In genomic region chr4:48126621-48127020, GRCh38 we compare ENCODE assay signal across 19 cellular contexts. TPM values are rescaled to one million over a fixed set of nuclear protein-coding genes. Genes with fewer than 3 reads are reported as not detected.
A peak's percentile ranks its signal among the peaks of the same experiment; 100 is the strongest.
DNase-seq lines count a peak whose midpoint lies in the region; ATAC-seq, FAIRE-seq and TF ChIP-seq lines count a peak whose summit lies in the region.
"Had no signal": no experiment of that assay in that cellular context is flagged by ENCODE, and none has a peak within 500 bp of the region (broad histone marks: within the 10 kb centered on the region; RNA-seq: fewer than 3 reads in every experiment).

No MANE protein-coding gene starts in this region.

- peaks cover 19% of the 10 kb centered on the region for H3K36me3 Mint-ChIP-seq in activated naive CD4-positive, alpha-beta T cell treated with anti-CD3 and anti-CD28 coated beads for 36 hours (ENCODE audit: low read depth)
- peaks cover 29% of the 10 kb centered on the region for H3K36me3 Mint-ChIP-seq in stimulated activated effector memory CD8-positive, alpha-beta T cell treated with anti-CD3 and anti-CD28 coated beads, Interleukin-12 subunit alpha, Interleukin-12 subunit beta, amount 100 ng/mL, for 72 hours

- H2AFZ ChIP-seq in PC-9 (no peak overlapping the region), K562 (ENCODE audit: low read depth, low read length) (no peak overlapping the region)

- 0% methylated on average over 1 of the region's 1 CpG for WGBS in K562 (ENCODE audit: insufficient coverage, low coverage, missing lambda C conversion rate)

- H3K4me2 ChIP-seq in PC-9 (peak overlapping the region; percentile 71), K562 (ENCODE audit: insufficient read depth, low read length) (no peak overlapping the region)

- H3K4me3 ChIP-seq in PC-9 (no peak overlapping the region), K562 (no peak overlapping the region)
- H3K4me3 ChIP-seq: left lung, testis had no signal

- H3K9me3 ChIP-seq in PC-9 (ENCODE audit: insufficient read depth, low read depth): no peaks in the 10 kb centered on the region
- H3K9me3 ChIP-seq in K562 (replicated peaks; ENCODE audit: control insufficient read depth, insufficient read depth, low read depth, low read length): no peaks in the 10 kb centered on the region
- H3K9me3 ChIP-seq: left lung, testis had no signal

- no peak for TF ChIP-seq POLR2A in K562 (conservative IDR thresholded peaks at IDR 0.05)

- TF ChIP-seq EP300 in K562 (IDR thresholded peaks at IDR 0.05; ENCODE audit: low read length): peak; percentile 90

- H3K9me2 ChIP-seq in PC-9 (ENCODE audit: insufficient read depth): no peaks in the 10 kb centered on the region; the same call in 1 of the 2 replicates

- no peaks in the 10 kb centered on the region for H3K9me3 Mint-ChIP-seq in activated naive CD4-positive, alpha-beta T cell treated with anti-CD3 and anti-CD28 coated beads for 36 hours
- no peaks in the 10 kb centered on the region for H3K9me3 Mint-ChIP-seq in stimulated activated effector memory CD8-positive, alpha-beta T cell treated with anti-CD3 and anti-CD28 coated beads, Interleukin-12 subunit alpha, Interleukin-12 subunit beta, amount 100 ng/mL, for 72 hours

- POLR2A ChIA-PET in PC-9 (lab: Charles Lee; ENCODE audit: unreplicated experiment): no interaction called here
- POLR2A ChIA-PET in K562 (lab: Yijun Ruan, JAX): interaction anchor here (0.6 to 0.8 kb wide), 2 partner anchors 383 to 415 kb away, joined by 4 read pairs; no protein-coding TSS in a partner anchor

- in situ Hi-C loops in K562 (cut with MboI): loop anchor here (5.0 kb wide), 1 partner anchor 416 kb away; no protein-coding TSS in a partner anchor

- peaks cover 50% of the 10 kb centered on the region for H3K4me1 ChIP-seq in PC-9 (replicated peaks; ENCODE audit: insufficient read depth)
- peaks cover 6 to 38% of the 10 kb centered on the region in 2 experiments; a peak in 4 of 5 replicates for H3K4me1 ChIP-seq in K562 (replicated peaks in 1 of 2; ENCODE audit: control insufficient read depth in 2 of 2, insufficient read depth in 2 of 2, low read length in 2 of 2)
- H3K4me1 ChIP-seq: testis had no signal

- BruUV-seq in PC-9 (replicated peaks; lab: Mats Ljungman, UMichigan) (no TSS peak), K562 (replicated peaks; lab: Mats Ljungman, UMichigan) (no TSS peak)

- TF ChIP-seq RAD21 in K562 (CRISPR knock-in tag; conservative IDR thresholded peaks at IDR 0.05 in 1 of 2, IDR thresholded peaks at IDR 0.05 in 1 of 2): no peak

- H3K9me1 ChIP-seq in K562 (ENCODE audit: control insufficient read depth, insufficient read depth, low read length): no peaks in the 10 kb centered on the region

- intact Hi-C loops in activated naive CD4-positive, alpha-beta T cell treated with anti-CD3 and anti-CD28 coated beads for 36 hours (cut with micrococcal nuclease): loop anchor here (5.0 kb wide), 4 partner anchors 254 to 836 kb away; no protein-coding TSS in a partner anchor
- intact Hi-C loops in PC-9 (cut with micrococcal nuclease; ENCODE audit: unreplicated experiment): loop anchor here (5.0 to 10.0 kb wide), 4 partner anchors 212 to 836 kb away; partner anchors contain the start of gene NFXL1
- intact Hi-C loops in K562 (cut with micrococcal nuclease): loop anchor here (1.0 to 10.0 kb wide), 6 partner anchors 149 to 836 kb away; partner anchors contain the start of gene SLC10A4

- CTCF ChIA-PET in activated naive CD4-positive, alpha-beta T cell treated with anti-CD3 and anti-CD28 coated beads for 36 hours (lab: Charles Lee): interaction anchor here (0.8 to 10.6 kb wide), 10 partner anchors 9 to 216 kb away, joined by 3 to 162 read pairs (median 6); no protein-coding TSS in a partner anchor
- CTCF ChIA-PET in PC-9 (lab: Charles Lee) (interaction anchor here (0.8 kb wide), 1 partner anchor 216 kb away, joined by 3 read pairs; no protein-coding TSS in a partner anchor), K562 (lab: Yijun Ruan, JAX; ENCODE audit: low intra/inter-chr PET ratio) (interaction anchor here (2.4 kb wide), 1 partner anchor 419 kb away, joined by 17 read pairs; no protein-coding TSS in a partner anchor)

- H4K20me1 ChIP-seq in PC-9 (ENCODE audit: insufficient read depth) (no peaks in the 10 kb centered on the region), K562 (replicated peaks; ENCODE audit: control insufficient read depth, insufficient read depth, low read length) (no peaks in the 10 kb centered on the region)

- no peak overlapping the region for H3K4me3 Mint-ChIP-seq in activated naive CD4-positive, alpha-beta T cell treated with anti-CD3 and anti-CD28 coated beads for 36 hours
- H3K4me3 Mint-ChIP-seq in stimulated activated effector memory CD8-positive, alpha-beta T cell treated with anti-CD3 and anti-CD28 coated beads, Interleukin-12 subunit alpha, Interleukin-12 subunit beta, amount 100 ng/mL, for 72 hours: peak overlapping the region; percentile 64

- H3K36me3 ChIP-seq in PC-9 (ENCODE audit: low read depth): no peaks in the 10 kb centered on the region
- H3K36me3 ChIP-seq in K562 (ENCODE audit: control insufficient read depth, insufficient read depth, low read length): no peaks in the 10 kb centered on the region
- H3K36me3 ChIP-seq: left lung had no signal

- H3K27ac Mint-ChIP-seq in activated naive CD4-positive, alpha-beta T cell treated with anti-CD3 and anti-CD28 coated beads for 36 hours: peak overlapping the region; percentile 99
- peak overlapping the region; percentile 93 for H3K27ac Mint-ChIP-seq in stimulated activated effector memory CD8-positive, alpha-beta T cell treated with anti-CD3 and anti-CD28 coated beads, Interleukin-12 subunit alpha, Interleukin-12 subunit beta, amount 100 ng/mL, for 72 hours

- peak; percentile 80 for ATAC-seq in K562
- no peak for ATAC-seq in stimulated activated effector memory CD8-positive, alpha-beta T cell treated with anti-CD3 and anti-CD28 coated beads, Interleukin-12 subunit alpha, Interleukin-12 subunit beta, amount 100 ng/mL, for 72 hours
- ATAC-seq: right cardiac atrium had no signal

- FAIRE-seq in K562 (lab: Jason Lieb, UNC): peak; percentile 91
- FAIRE-seq: astrocyte had no signal

- H3F3A ChIP-seq in PC-9 (ENCODE audit: insufficient read depth, low read depth): peaks cover 29% of the 10 kb centered on the region

- H3K27ac ChIP-seq in PC-9 (peak overlapping the region; percentile 74), K562 (ENCODE audit: extremely low read depth, low read depth, low read length) (no peak overlapping the region)
- H3K27ac ChIP-seq: testis had no signal

- no peaks in the 10 kb centered on the region for H3K27me3 Mint-ChIP-seq in activated naive CD4-positive, alpha-beta T cell treated with anti-CD3 and anti-CD28 coated beads for 36 hours (ENCODE audit: low read depth)

- H3K9ac ChIP-seq in K562 (ENCODE audit: insufficient read depth in 1 of 2, low read depth in 2 of 2, low read length in 2 of 2): no peak overlapping the region

- H3K4me1 Mint-ChIP-seq in activated naive CD4-positive, alpha-beta T cell treated with anti-CD3 and anti-CD28 coated beads for 36 hours (ENCODE audit: low read depth): peaks cover 80% of the 10 kb centered on the region
- peaks cover 75% of the 10 kb centered on the region for H3K4me1 Mint-ChIP-seq in stimulated activated effector memory CD8-positive, alpha-beta T cell treated with anti-CD3 and anti-CD28 coated beads, Interleukin-12 subunit alpha, Interleukin-12 subunit beta, amount 100 ng/mL, for 72 hours

- no peak for TF ChIP-seq CTCF in PC-9 (conservative IDR thresholded peaks at IDR 0.05)
- TF ChIP-seq CTCF in K562 (IDR thresholded peaks at IDR 0.05 in 2 of 3, conservative IDR thresholded peaks at IDR 0.05 in 1 of 3; ENCODE audit: insufficient read depth in 2 of 3, low read depth in 1 of 3, low read length in 3 of 3): no peak

- no peaks in the 10 kb centered on the region for H3K27me3 ChIP-seq in PC-9 (ENCODE audit: insufficient read depth, low read depth)
- no peaks in the 10 kb centered on the region for H3K27me3 ChIP-seq in K562 (ENCODE audit: control insufficient read depth in 2 of 2, insufficient read depth in 2 of 2, low read length in 2 of 2)
- H3K27me3 ChIP-seq: left lung, testis had no signal

- no peak for DNase-seq in activated naive CD4-positive, alpha-beta T cell treated with anti-CD3 and anti-CD28 coated beads for 36 hours
- DNase-seq in activated naive CD4-positive, alpha-beta T cell (lab: John Stamatoyannopoulos, UW): no peak
- DNase-seq in PC-9 (no peak), K562 (ENCODE audit: extremely low read depth in 1 of 4, low spot score in 3 of 4) (peak; percentile 49 to 87 (median 72)), GM03348 (ENCODE audit: low spot score) (no peak), HK-2 (ENCODE audit: unreplicated experiment) (no peak), EL (no peak)
- no peak for DNase-seq in stimulated activated effector memory CD8-positive, alpha-beta T cell treated with anti-CD3 and anti-CD28 coated beads, Interleukin-12 subunit alpha, Interleukin-12 subunit beta, amount 100 ng/mL, for 72 hours (ENCODE audit: low spot score in 2 of 2)
- DNase-seq: activated effector memory CD4-positive, alpha-beta T cell treated with Interleukin-2 at 50 U/mL for 16 hours; GOT3; left lung; NCI-H1436; NCI-H2171; NCI-H69; right cardiac atrium; Right ventricle myocardium superior; testis had no signal

- H3K79me2 ChIP-seq in PC-9 (ENCODE audit: low read depth) (no peaks in the 10 kb centered on the region), K562 (ENCODE audit: control insufficient read depth, insufficient read depth, low read length) (no peaks in the 10 kb centered on the region)

RNA-seq across cellular contexts. Expression of gene TXK, which starts 7.4 kb away (rescaled TPM):
- total RNA-seq in activated naive CD4-positive, alpha-beta T cell treated with anti-CD3 and anti-CD28 coated beads for 36 hours: 10 to 100 TPM; 24.4 to 28.6 TPM
- total RNA-seq in PC-9 (2021): 1.4 and 2.6 TPM in 2 replicates
- 1.1 TPM in 2 replicates for total RNA-seq in K562 (2011; cell fraction: chromatin; rRNA removed; ENCODE audit: low replicate concordance)
- 0.17 TPM in 1 of 2 replicates, not detected in the other for total RNA-seq in K562 (2011; cell fraction: nucleolus; rRNA removed)
- total RNA-seq in K562 (2011; cell fraction: nucleoplasm; rRNA removed): 0.95 and 1.5 TPM in 2 replicates
- 0.61 TPM in 1 of 2 replicates, not detected in the other for total RNA-seq in K562 (2014; rRNA removed)
- 0.36 and 0.64 TPM in 2 replicates for total RNA-seq in K562 (2014; rRNA removed; fragmentation: Illumina TruSeq; extraction: Trizol)
- total RNA-seq in K562 (2015; rRNA removed; fragmentation: Illumina TruSeq; extraction: Trizol): 1.1 TPM in 2 replicates
- 0.40 and 0.67 TPM in 2 replicates for total RNA-seq in K562 (2021)
- 0.25 and 0.60 TPM in 2 replicates for polyA plus RNA-seq in K562 (2011; rRNA removed)
- 0.04 and 0.31 TPM in 2 replicates for polyA plus RNA-seq in K562 (2011; cell fraction: cytosol; rRNA removed)
- 0.90 and 2.1 TPM in 2 replicates for polyA plus RNA-seq in K562 (2011; cell fraction: nucleus; rRNA removed)
- polyA plus RNA-seq in K562 (2012): 0.51 and 1.6 TPM in 2 replicates
- 0.66 and 0.91 TPM in 2 replicates for polyA plus RNA-seq in K562 (2014; fragmentation: Illumina TruSeq; extraction: Trizol)
- polyA plus RNA-seq in K562 (2014; fragmentation: Nextera tagmentation; extraction: Ambion mirVana): under 1 TPM; 0.24 to 0.51 TPM
- 0.16 and 0.77 TPM in 2 replicates for polyA plus RNA-seq in K562 (2014; rRNA removed)
- 0.28 and 1.1 TPM in 2 replicates for polyA minus RNA-seq in K562 (2011; rRNA and poly(A)+ RNA removed)
- polyA minus RNA-seq in K562 (2011; cell fraction: cytosol; rRNA and poly(A)+ RNA removed): 1.7 TPM in 1 of 2 replicates, not detected in the other
- polyA minus RNA-seq in K562 (2011; cell fraction: nucleus; rRNA and poly(A)+ RNA removed): 0.27 and 1.2 TPM in 2 replicates
- total RNA-seq: MCF 10A had no signal

Comparison
In these comparisons a context has a peak if more than half of its experiments do, and no peak if none do; other contexts are left out.
1. DNase-seq: peak in K562 (4 of 4); none in activated naive CD4-positive, alpha-beta T cell treated with anti-CD3 and anti-CD28 coated beads for 36 hours (single experiment), activated naive CD4-positive, alpha-beta T cell (0 of 4), PC-9 (0 of 2), stimulated activated effector memory CD8-positive, alpha-beta T cell treated with anti-CD3 and anti-CD28 coated beads, Interleukin-12 subunit alpha, Interleukin-12 subunit beta, amount 100 ng/mL, for 72 hours (0 of 2), GM03348 (single experiment), HK-2 (single experiment) and EL (single experiment).